In the genomic region with DNA sequence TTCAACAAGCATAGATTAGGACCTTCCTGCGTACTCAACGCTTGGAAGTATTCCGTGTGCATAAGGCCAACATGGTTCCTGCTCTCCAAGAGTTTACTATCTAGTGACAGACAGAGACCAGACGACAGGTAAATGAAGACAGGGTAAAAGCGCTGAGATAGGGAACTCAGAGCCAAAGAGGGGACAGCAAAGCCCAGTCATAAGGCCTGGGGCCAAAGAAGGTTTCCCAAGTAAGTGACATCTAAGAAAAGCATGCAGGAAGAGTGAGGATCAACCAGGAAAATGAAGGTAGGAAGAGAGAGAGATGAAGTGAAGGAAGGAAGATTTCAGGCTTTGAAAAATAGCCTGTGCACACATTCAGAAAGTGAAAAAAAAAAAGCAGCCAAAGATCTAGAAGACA, we compare ENCODE assay signal across 19 cellular contexts.
DNase-seq lines count a peak whose midpoint lies in the region; ATAC-seq, FAIRE-seq and TF ChIP-seq lines count a peak whose summit lies in the region.
"Had no signal": no experiment of that assay in that cellular context is flagged by ENCODE, and none has a peak within 500 bp of the region (broad histone marks: within the 10 kb centered on the region; RNA-seq: fewer than 3 reads in every experiment).

No MANE protein-coding gene starts in this region.

- H3K79me2 ChIP-seq in osteoblast (ENCODE audit: insufficient read depth, low read length), result no peaks in the 10 kb centered on the region

- no peak overlapping the region for H3K4me2 ChIP-seq in osteoblast (ENCODE audit: insufficient read depth, low read length)
- H3K4me2 ChIP-seq: BLaER1 had no signal

- H3K36me3 ChIP-seq in osteoblast (ENCODE audit: insufficient read depth, low read length), result no peaks in the 10 kb centered on the region
- H3K36me3 ChIP-seq: BE2C, BLaER1 had no signal

- ATAC-seq in GM18505 (IDR thresholded peaks at IDR 0.05; ENCODE audit: unreplicated experiment), result no peak
- ATAC-seq: GM12878 had no signal

- no peak overlapping the region for H3K27ac ChIP-seq in osteoblast (ENCODE audit: low read depth, low read length)
- H3K27ac ChIP-seq: BLaER1 had no signal

- H3K4me1 ChIP-seq in osteoblast (ENCODE audit: insufficient read depth, low read length), result no peaks in the 10 kb centered on the region
- H3K4me1 ChIP-seq: BE2C, BLaER1 had no signal

- H3K9me3 ChIP-seq in osteoblast (ENCODE audit: low read depth, low read length), result no peaks in the 10 kb centered on the region
- H3K9me3 ChIP-seq: BE2C, BLaER1 had no signal

- no peak overlapping the region for H3K4me3 ChIP-seq in osteoblast (ENCODE audit: insufficient read depth, low read length)
- H3K4me3 ChIP-seq: BLaER1, GM12878 had no signal

- FAIRE-seq in GM12891 (lab: Jason Lieb, UNC), result no peak
- FAIRE-seq: A204.1, GM12878, GM18507 had no signal

- no peak overlapping the region for H2AFZ ChIP-seq in osteoblast (ENCODE audit: low read length)

- no peak for TF ChIP-seq CTCF in osteoblast (IDR thresholded peaks at IDR 0.05; ENCODE audit: extremely low read depth, low read depth, low read length)

- DNase-seq in ELF-1 (ENCODE audit: low read depth, low spot score), result peak; percentile 6
- DNase-seq in osteoblast (ENCODE audit: insufficient read length, low spot score, missing footprints), result peak; percentile 9
- DNase-seq in NCI-H1930 (lab: John Stamatoyannopoulos, UW), result no peak
- DNase-seq in GM12891 (ENCODE audit: insufficient read length, low spot score), result no peak
- DNase-seq: 8988T; ACHN; BE2C; C1 segment of cervical spinal cord; CD4-positive, alpha-beta memory T cell; CD4-positive, CD25-positive, alpha-beta regulatory T cell; CD8-positive, alpha-beta memory T cell; COR-L47; DMS79 treated with DMSO at 0.1 percent for 48 hours; GDM1 had no signal

- TF ChIP-seq POLR2A in GM18505 (IDR thresholded peaks at IDR 0.05; ENCODE audit: borderline replicate concordance, extremely low read depth, insufficient read depth, insufficient read length) (no peak), GM12891 (IDR thresholded peaks at IDR 0.05; ENCODE audit: low read depth, low read length) (no peak)

- H3K27me3 ChIP-seq in osteoblast (ENCODE audit: insufficient read depth, low read length), result no peaks in the 10 kb centered on the region
- H3K27me3 ChIP-seq: BE2C, BLaER1 had no signal

- H4K20me1 ChIP-seq in osteoblast (ENCODE audit: insufficient read depth, low read length), result no peaks in the 10 kb centered on the region
- H4K20me1 ChIP-seq: BLaER1 had no signal

TF ChIP-seq in GM12891, 5 proteins besides CTCF, POLR2A, EP300 and RAD21:
- TF ChIP-seq POLR2AphosphoS5 (IDR thresholded peaks at IDR 0.05; ENCODE audit: low read depth, low read length) (no peak), POU2F2 (IDR thresholded peaks at IDR 0.05; ENCODE audit: low read depth, low read length) (no peak), SPI1 (IDR thresholded peaks at IDR 0.05; ENCODE audit: low read depth, low read length) (no peak), TAF1 (IDR thresholded peaks at IDR 0.05; ENCODE audit: low read depth, low read length) (no peak), PAX5 (IDR thresholded peaks at IDR 0.05; ENCODE audit: insufficient read depth, low read length, severe bottlenecking) (no peak)
TF ChIP-seq in GM12891: peak in this region for 0.

Comparison
In these comparisons a context has a peak if more than half of its experiments do, and no peak if none do; other contexts are left out.
1. DNase-seq: peak in ELF-1 (single experiment) and osteoblast (single experiment); none in NCI-H1930 (0 of 2) and GM12891 (single experiment).